12 cellular contexts compared by ENCODE assay signal in the genomic region with DNA sequence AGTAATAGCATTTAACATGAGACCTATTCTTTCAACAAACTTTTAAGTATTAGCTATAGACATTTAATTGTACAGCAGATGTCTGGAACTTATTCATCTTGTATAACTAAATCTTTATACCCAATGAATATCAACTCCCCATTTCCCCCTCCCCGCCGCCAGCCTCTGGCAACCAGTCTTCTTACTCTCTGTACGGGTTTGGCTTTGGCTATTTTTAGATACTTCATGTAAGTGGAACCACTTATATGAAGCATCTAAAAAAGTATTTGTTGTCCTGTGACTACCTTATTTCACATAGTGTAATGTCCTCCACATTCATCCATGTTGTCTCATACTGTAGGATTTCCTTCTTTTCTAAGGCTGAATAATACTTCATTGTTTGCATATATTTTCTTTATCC.
"Had no signal": no experiment of that assay in that cellular context is flagged by ENCODE, and none has a peak within 500 bp of the region (broad histone marks: within the 10 kb centered on the region; RNA-seq: fewer than 3 reads in every experiment).

No MANE protein-coding gene starts in this region.

- H3K27me3 ChIP-seq: testis had no signal

- H3K9me3 ChIP-seq: testis had no signal

- H3K27me3 Mint-ChIP-seq: activated CD4-positive, alpha-beta T cell treated with anti-CD3 and anti-CD28 coated beads, Interleukin-2, amount 10 ng/mL, durations not matched to agents 7 days and 5 days; memory B cell; stimulated activated naive CD8-positive, alpha-beta T cell treated with anti-CD3 and anti-CD28 coated beads, Interleukin-15, Interleukin-2, amounts not matched to agents 100 ng/mL and 50 ng/mL, for 24 hours had no signal

- H3K4me1 ChIP-seq: testis had no signal

- H3K27ac Mint-ChIP-seq: activated B cell treated with CpG ODN at 0.5 μM for 24 hours; endodermal cell; memory B cell; stimulated activated naive CD8-positive, alpha-beta T cell treated with anti-CD3 and anti-CD28 coated beads, Interleukin-15, Interleukin-2, amounts not matched to agents 100 ng/mL and 50 ng/mL, for 24 hours had no signal

- DNase-seq: activated B cell treated with CpG ODN at 0.5 μM for 24 hours; activated gamma-delta T cell; activated T-cell treated with anti-CD3 and anti-CD28 coated beads, Interleukin-2, amount 50 U/mL, for 1 hour; dermis blood vessel endothelial cell; endodermal cell; stimulated activated CD4-positive, alpha-beta T cell treated with anti-CD3 and anti-CD28 coated beads, Interleukin-2, amount 100 ng/mL, for 48 hours; testis had no signal

- H3K9me3 Mint-ChIP-seq: activated B cell treated with CpG ODN at 0.5 μM for 24 hours; memory B cell; stimulated activated naive CD8-positive, alpha-beta T cell treated with anti-CD3 and anti-CD28 coated beads, Interleukin-15, Interleukin-2, amounts not matched to agents 100 ng/mL and 50 ng/mL, for 24 hours; T-helper 1 cell treated with Interleukin-12 subunit alpha and Interleukin-12 subunit beta and Interleukin-4 antibody, amounts not matched to agents 30 μg/mL and 1 μg/mL, for 36 hours had no signal

- H3K4me3 Mint-ChIP-seq: activated B cell treated with CpG ODN at 0.5 μM for 24 hours; activated CD4-positive, alpha-beta T cell treated with anti-CD3 and anti-CD28 coated beads, Interleukin-2, amount 10 ng/mL, durations not matched to agents 7 days and 5 days; endodermal cell; memory B cell had no signal

- H3K4me3 ChIP-seq: testis had no signal

- ATAC-seq: SK-N-SH treated with all-trans-retinoic acid at 6 μM for 48 hours had no signal

- H3K27ac ChIP-seq: testis had no signal
